26 cellular contexts compared by ENCODE assay signal in genomic region chr2:228417526-228417925, GRCh38.
DNase-seq lines count a peak whose midpoint lies in the region; ATAC-seq and TF ChIP-seq lines count a peak whose summit lies in the region.
"Had no signal": no experiment of that assay in that cellular context is flagged by ENCODE, and none has a peak within 500 bp of the region (broad histone marks: within the 10 kb centered on the region; RNA-seq: fewer than 3 reads in every experiment).

No MANE protein-coding gene starts in this region.

- CTCF ChIA-PET in MCF 10A (lab: Yijun Ruan, JAX) (no interaction called here), RWPE1 (lab: Yijun Ruan, JAX) (no interaction called here)

- H3K27me3 ChIP-seq in breast epithelium, result no peaks in the 10 kb centered on the region
- no peaks in the 10 kb centered on the region for H3K27me3 ChIP-seq in foreskin keratinocyte
- no peaks in the 10 kb centered on the region for H3K27me3 ChIP-seq in upper lobe of right lung
- H3K27me3 ChIP-seq: ascending aorta, gastrocnemius medialis, right atrium auricular region, thyroid gland had no signal

- H3K9me3 ChIP-seq in breast epithelium, result no peaks in the 10 kb centered on the region
- no peaks in the 10 kb centered on the region for H3K9me3 ChIP-seq in upper lobe of right lung
- H3K9me3 ChIP-seq: ascending aorta, gastrocnemius medialis, right atrium auricular region, thyroid gland had no signal

- no peaks in the 10 kb centered on the region for H3K27me3 Mint-ChIP-seq in MCF 10A (ENCODE audit: insufficient read depth, unreplicated experiment)
- H3K27me3 Mint-ChIP-seq: activated CD4-positive, alpha-beta T cell treated with anti-CD3 and anti-CD28 coated beads, Interleukin-2, amount 10 ng/mL, durations not matched to agents 7 days and 5 days; activated CD8-positive, alpha-beta memory T cell treated with anti-CD3 and anti-CD28 coated beads, Interleukin-2, amount 10 ng/mL, durations not matched to agents 7 days and 5 days; activated naive CD4-positive, alpha-beta T cell treated with anti-CD3 and anti-CD28 coated beads, Interleukin-2, amount 50 U/mL, for 24 hours; stimulated activated naive CD8-positive, alpha-beta T cell treated with anti-CD3 and anti-CD28 coated beads, Interleukin-15, Interleukin-2, amounts not matched to agents 100 ng/mL and 50 ng/mL, for 24 hours had no signal

- H3K9me3 Mint-ChIP-seq in MCF 10A (ENCODE audit: unreplicated experiment), result peaks cover 5% of the 10 kb centered on the region

- H3K36me3 Mint-ChIP-seq in MCF 10A (ENCODE audit: insufficient read depth, unreplicated experiment), result no peaks in the 10 kb centered on the region
- H3K36me3 Mint-ChIP-seq: activated CD8-positive, alpha-beta memory T cell treated with anti-CD3 and anti-CD28 coated beads, Interleukin-2, amount 10 ng/mL, durations not matched to agents 7 days and 5 days; activated naive CD4-positive, alpha-beta T cell treated with anti-CD3 and anti-CD28 coated beads, Interleukin-2, amount 50 U/mL, for 24 hours had no signal

- H3K4me3 Mint-ChIP-seq in MCF 10A (ENCODE audit: unreplicated experiment), result no peak overlapping the region
- H3K4me3 Mint-ChIP-seq: activated CD4-positive, alpha-beta T cell treated with anti-CD3 and anti-CD28 coated beads, Interleukin-2, amount 10 ng/mL, durations not matched to agents 7 days and 5 days; activated CD8-positive, alpha-beta memory T cell treated with anti-CD3 and anti-CD28 coated beads, Interleukin-2, amount 10 ng/mL, durations not matched to agents 7 days and 5 days; activated naive CD4-positive, alpha-beta T cell treated with anti-CD3 and anti-CD28 coated beads, Interleukin-2, amount 50 U/mL, for 24 hours; activated T-helper 1 cell treated with anti-CD3 and anti-CD28 coated beads, Interleukin-12 subunit alpha, Interleukin-12 subunit beta, Interleukin-2, Interleukin-4 antibody, amounts not matched to agents 30 ng/mL and 10 ng/mL and 1 ng/mL, durations not matched to agents 14 hours and 24 hours and 36 hours; stimulated activated naive CD8-positive, alpha-beta T cell treated with anti-CD3 and anti-CD28 coated beads, Interleukin-15, Interleukin-2, amounts not matched to agents 100 ng/mL and 50 ng/mL, for 24 hours; T-helper 1 cell treated with Interleukin-12 subunit alpha and Interleukin-12 subunit beta and Interleukin-4 antibody, amounts not matched to agents 30 μg/mL and 1 μg/mL, for 36 hours had no signal

- H3K36me3 ChIP-seq in breast epithelium (no peaks in the 10 kb centered on the region), upper lobe of right lung (no peaks in the 10 kb centered on the region)
- H3K36me3 ChIP-seq: ascending aorta, gastrocnemius medialis, right atrium auricular region, thyroid gland had no signal

- no peak for TF ChIP-seq POLR2A in breast epithelium (IDR thresholded peaks at IDR 0.05)

- H3K4me3 ChIP-seq in breast epithelium, result no peak overlapping the region
- H3K4me3 ChIP-seq in upper lobe of right lung, result no peak overlapping the region
- H3K4me3 ChIP-seq: ascending aorta, gastrocnemius medialis, right atrium auricular region, thyroid gland had no signal

- no TSS peak for BruUV-seq in MCF 10A (replicated peaks; lab: Mats Ljungman, UMichigan)

- H3K4me1 ChIP-seq in breast epithelium (no peaks in the 10 kb centered on the region), foreskin keratinocyte (no peaks in the 10 kb centered on the region), upper lobe of right lung (no peaks in the 10 kb centered on the region)
- H3K4me1 ChIP-seq: ascending aorta, gastrocnemius medialis, right atrium auricular region had no signal

- H3K4me1 Mint-ChIP-seq in MCF 10A (ENCODE audit: insufficient read depth, unreplicated experiment), result peaks cover 19% of the 10 kb centered on the region
- H3K4me1 Mint-ChIP-seq: activated CD4-positive, alpha-beta T cell treated with anti-CD3 and anti-CD28 coated beads, Interleukin-2, amount 10 ng/mL, durations not matched to agents 7 days and 5 days; activated CD8-positive, alpha-beta memory T cell treated with anti-CD3 and anti-CD28 coated beads, Interleukin-2, amount 10 ng/mL, durations not matched to agents 7 days and 5 days; activated naive CD4-positive, alpha-beta T cell treated with anti-CD3 and anti-CD28 coated beads, Interleukin-2, amount 50 U/mL, for 24 hours had no signal

- POLR2A ChIA-PET in MCF 10A (lab: Yijun Ruan, JAX), result interaction anchor here (0.6 to 1.4 kb wide), 6 partner anchors 9 to 317 kb away, joined by 3 to 4 read pairs (median 3); no protein-coding TSS in a partner anchor
- POLR2A ChIA-PET in RWPE1 (lab: Yijun Ruan, JAX; ENCODE audit: low non-redundant PET), result no interaction called here

- H3K27ac ChIP-seq in breast epithelium, result no peak overlapping the region
- no peak overlapping the region for H3K27ac ChIP-seq in RWPE1
- no peak overlapping the region for H3K27ac ChIP-seq in foreskin keratinocyte
- no peak overlapping the region for H3K27ac ChIP-seq in upper lobe of right lung
- H3K27ac ChIP-seq: ascending aorta, gastrocnemius medialis, right atrium auricular region, thyroid gland had no signal

- DNase-seq in MCF 10A (ENCODE audit: unreplicated experiment) (peak; percentile 75), breast epithelium (ENCODE audit: low spot score in 2 of 2) (no peak), RWPE1 (ENCODE audit: low spot score) (peak; percentile 60), foreskin keratinocyte (peak; percentile 15 to 50), upper lobe of right lung (no peak), NCI-H1105 (lab: John Stamatoyannopoulos, UW) (no peak)
- DNase-seq: activated CD4-positive, alpha-beta T cell treated with anti-CD3 and anti-CD28 coated beads, Interleukin-2, amount 10 ng/mL, durations not matched to agents 7 days and 5 days; activated CD8-positive, alpha-beta memory T cell treated with anti-CD3 and anti-CD28 coated beads, Interleukin-2, amount 10 ng/mL, durations not matched to agents 7 days and 5 days; DMS79; gastrocnemius medialis; GOT3; KBM-7; MV-4-11; NCI-H187; NCI-H345; NCI-H82; SIG-M5; thyroid gland had no signal

- intact Hi-C loops in MCF 10A (cut with micrococcal nuclease), result no loop called here
- intact Hi-C loops in breast epithelium (cut with DNase I; ENCODE audit: low total_unique reads), result no loop called here
- intact Hi-C loops in upper lobe of right lung (cut with DNase I), result no loop called here

- peak overlapping the region; percentile 53 for H3K27ac Mint-ChIP-seq in MCF 10A (ENCODE audit: low read depth, unreplicated experiment)
- H3K27ac Mint-ChIP-seq: activated CD4-positive, alpha-beta T cell treated with anti-CD3 and anti-CD28 coated beads, Interleukin-2, amount 10 ng/mL, durations not matched to agents 7 days and 5 days; activated CD8-positive, alpha-beta memory T cell treated with anti-CD3 and anti-CD28 coated beads, Interleukin-2, amount 10 ng/mL, durations not matched to agents 7 days and 5 days; activated naive CD4-positive, alpha-beta T cell treated with anti-CD3 and anti-CD28 coated beads, Interleukin-2, amount 50 U/mL, for 24 hours; activated T-helper 1 cell treated with anti-CD3 and anti-CD28 coated beads, Interleukin-12 subunit alpha, Interleukin-12 subunit beta, Interleukin-2, Interleukin-4 antibody, amounts not matched to agents 30 ng/mL and 10 ng/mL and 1 ng/mL, durations not matched to agents 14 hours and 24 hours and 36 hours; stimulated activated naive CD8-positive, alpha-beta T cell treated with anti-CD3 and anti-CD28 coated beads, Interleukin-15, Interleukin-2, amounts not matched to agents 100 ng/mL and 50 ng/mL, for 24 hours; T-helper 1 cell treated with Interleukin-12 subunit alpha and Interleukin-12 subunit beta and Interleukin-4 antibody, amounts not matched to agents 30 μg/mL and 1 μg/mL, for 36 hours had no signal

- TF ChIP-seq CTCF in MCF 10A (IDR thresholded peaks at IDR 0.05; ENCODE audit: unreplicated experiment), result no peak
- no peak for TF ChIP-seq CTCF in breast epithelium (IDR thresholded peaks at IDR 0.05)
- no peak for TF ChIP-seq CTCF in RWPE1 (conservative IDR thresholded peaks at IDR 0.05; ENCODE audit: low read depth)
- TF ChIP-seq CTCF in foreskin keratinocyte (conservative IDR thresholded peaks at IDR 0.05), result no peak
- no peak for TF ChIP-seq CTCF in upper lobe of right lung (IDR thresholded peaks at IDR 0.05)

- ATAC-seq in foreskin keratinocyte (peak; percentile 68), HG03439 (IDR thresholded peaks at IDR 0.05; ENCODE audit: unreplicated experiment) (no peak), upper lobe of right lung (no peak)
- ATAC-seq in activated CD4-positive, CD25-positive, alpha-beta regulatory T cell treated with anti-CD3 and anti-CD28 coated beads, Interleukin-2, amount 50 U/mL, for 24 hours, result no peak
- ATAC-seq: activated CD8-positive, alpha-beta memory T cell treated with anti-CD3 and anti-CD28 coated beads, Interleukin-2, amount 10 ng/mL, durations not matched to agents 7 days and 5 days; gastrocnemius medialis had no signal

Comparison
In these comparisons a context has a peak if more than half of its experiments do, and no peak if none do; other contexts are left out.
1. DNase-seq: peak in MCF 10A (single experiment), RWPE1 (single experiment) and foreskin keratinocyte (2 of 2); none in breast epithelium (0 of 2), upper lobe of right lung (single experiment) and NCI-H1105 (single experiment).